1 cellular context compared by ENCODE assay signal in the genomic region with DNA sequence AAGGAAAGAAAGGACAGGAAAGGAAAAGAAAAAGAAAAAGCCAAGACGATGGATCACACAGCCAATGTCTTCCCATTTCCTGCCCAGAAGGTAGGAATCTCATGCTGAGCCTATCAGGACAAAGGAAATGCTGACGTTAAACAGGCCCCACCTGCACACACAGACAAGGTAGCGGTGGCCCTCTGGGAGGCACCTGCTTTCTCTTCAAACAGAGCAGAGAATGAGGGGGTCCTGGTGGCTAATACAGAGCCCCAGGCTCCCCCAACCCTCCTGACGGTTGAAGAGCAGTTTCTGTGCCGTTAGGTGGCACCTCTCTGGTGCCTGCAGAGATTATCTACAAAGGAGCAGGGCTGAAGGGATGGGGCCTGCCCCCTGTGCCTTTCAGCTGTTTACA.
TF ChIP-seq lines count a peak whose summit lies in the region.

No MANE protein-coding gene starts in this region.

TF ChIP-seq in H1, 55 proteins besides CTCF, POLR2A, EP300 and RAD21:
- TF ChIP-seq RBBP5 (IDR thresholded peaks at IDR 0.05; ENCODE audit: borderline replicate concordance, low read depth, low read length) (peak; percentile 17; the same call in 1 of the 2 replicates), CREB1 (IDR thresholded peaks at IDR 0.05) (0 out of 2 replicates have a peak, but pooled peaks have one; percentile 9), SP1 (IDR thresholded peaks at IDR 0.05; ENCODE audit: low read depth, low read length) (no peak), TBP (IDR thresholded peaks at IDR 0.05; ENCODE audit: low read depth, low read length) (no peak)
